ENCODE assay signal across 10 cellular contexts in the genomic region with DNA sequence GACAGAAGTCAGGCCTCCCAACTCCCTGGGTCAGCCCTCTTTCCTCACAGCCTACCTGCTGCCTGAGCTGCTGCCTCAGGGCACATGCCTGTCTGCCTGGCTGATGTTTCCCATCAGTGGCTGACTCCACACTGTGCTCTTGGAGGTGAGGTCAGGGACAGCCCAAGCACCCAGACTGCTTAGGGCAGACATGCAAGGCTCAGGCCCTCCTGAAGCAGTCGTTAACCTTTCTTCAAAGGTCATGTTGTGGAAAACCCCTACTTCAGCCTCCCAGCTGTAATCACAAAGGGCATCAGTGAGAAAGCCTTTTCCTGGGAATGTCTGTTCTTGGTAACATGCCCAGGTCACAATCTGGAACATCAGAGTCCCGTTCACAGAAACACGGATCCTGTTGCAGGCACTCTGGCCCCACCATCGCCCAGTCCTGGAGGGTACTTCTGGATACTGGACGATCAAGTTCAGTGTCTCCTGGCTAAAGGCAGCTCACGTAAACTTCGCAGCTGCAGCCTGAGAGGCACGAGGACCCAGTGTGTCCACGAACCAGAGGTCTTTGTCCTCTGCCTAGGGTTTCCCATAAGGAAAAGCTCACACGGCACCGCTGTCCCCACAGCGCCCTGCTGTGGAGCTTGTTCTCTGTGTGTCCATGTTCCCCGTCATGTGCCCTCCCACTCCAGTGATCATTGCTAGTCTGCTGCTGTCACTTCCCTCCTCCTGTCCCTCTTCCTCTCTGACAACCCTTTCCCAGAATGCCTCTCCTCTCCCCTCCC. TPM values are rescaled to one million over a fixed set of nuclear protein-coding genes. Genes with fewer than 3 reads are reported as not detected.
DNase-seq lines count a peak whose midpoint lies in the region; ATAC-seq and TF ChIP-seq lines count a peak whose summit lies in the region.
"Had no signal": no experiment of that assay in that cellular context is flagged by ENCODE, and none has a peak within 500 bp of the region (broad histone marks: within the 10 kb centered on the region; RNA-seq: fewer than 3 reads in every experiment).

No MANE protein-coding gene starts in this region.

- H3K27ac ChIP-seq in mammary epithelial cell (ENCODE audit: insufficient read depth, low read depth, low read length) (no peak overlapping the region), transverse colon (peak overlapping the region; percentile 33 to 49 (median 40))
- H3K27ac ChIP-seq: esophagus muscularis mucosa had no signal

- 59% methylated on average over 5 of the region's 13 CpGs for WGBS in mammary epithelial cell (ENCODE audit: low coverage, missing lambda C conversion rate)
- 49% methylated on average over 13 of the region's 13 CpGs; no CpG with 5 or more reads in 1 of the 2 donors for WGBS in transverse colon (ENCODE audit: low coverage in 1 of 2), 2 donors

- H4K20me1 ChIP-seq in mammary epithelial cell (ENCODE audit: insufficient read depth, low read length), result no peaks in the 10 kb centered on the region

- dilution Hi-C loops in mammary epithelial cell (cut with HindIII; ENCODE audit: low sequenced_read_pairs), result no loop called here

- H3K9me3 ChIP-seq in mammary epithelial cell (replicated peaks; ENCODE audit: insufficient read depth, low read length) (no peaks in the 10 kb centered on the region), transverse colon (no peaks in the 10 kb centered on the region)
- H3K9me3 ChIP-seq: esophagus muscularis mucosa had no signal

- TF ChIP-seq EP300 in transverse colon (IDR thresholded peaks at IDR 0.05; ENCODE audit: low read depth), result no peak

- CTCF ChIA-PET in mammary epithelial cell (lab: Charles Lee; ENCODE audit: low non-redundant PET), result no interaction called here

- intact Hi-C loops in mammary epithelial cell (cut with micrococcal nuclease) (no loop called here), transverse colon (cut with DNase I; ENCODE audit: low total_unique reads) (no loop called here)

- H3K36me3 ChIP-seq in mammary epithelial cell (ENCODE audit: insufficient read depth, low read length) (no peaks in the 10 kb centered on the region), transverse colon (no peaks in the 10 kb centered on the region)
- H3K36me3 ChIP-seq: esophagus muscularis mucosa had no signal

- H3K79me2 ChIP-seq in mammary epithelial cell (ENCODE audit: insufficient read depth, low read length), result no peaks in the 10 kb centered on the region

- no peak overlapping the region for H3K9ac ChIP-seq in mammary epithelial cell (ENCODE audit: insufficient read depth, low read length)

- H3K4me3 ChIP-seq in mammary epithelial cell (replicated peaks in 1 of 3; ENCODE audit: insufficient read depth in 1 of 3, low read depth in 2 of 3, low read length in 3 of 3), result no peak overlapping the region
- no peak overlapping the region for H3K4me3 ChIP-seq in transverse colon
- H3K4me3 ChIP-seq: esophagus muscularis mucosa had no signal

- in situ Hi-C loops in mammary epithelial cell (cut with MboI; ENCODE audit: low sequenced_read_pairs in 2 of 2) (no loop called here), transverse colon (cut with MboI; ENCODE audit: low pct_ligation_motif_present in 1 of 4, low pct_unique_long_range_greater_than_20kb in 1 of 4, low sequenced_read_pairs in 3 of 4) (no loop called here)

- no peak overlapping the region for H3K4me2 ChIP-seq in mammary epithelial cell (ENCODE audit: insufficient read depth, low read depth, low read length)

- H3K27me3 ChIP-seq in mammary epithelial cell (ENCODE audit: insufficient read depth, low read length) (no peaks in the 10 kb centered on the region), transverse colon (no peaks in the 10 kb centered on the region)
- H3K27me3 ChIP-seq: esophagus muscularis mucosa had no signal

- ATAC-seq in left lobe of liver, result peak; percentile 91
- no peak for ATAC-seq in HG02938 (IDR thresholded peaks at IDR 0.05; ENCODE audit: unreplicated experiment)
- ATAC-seq in GM21423 (IDR thresholded peaks at IDR 0.05; ENCODE audit: unreplicated experiment), result no peak
- ATAC-seq in HG03520 (IDR thresholded peaks at IDR 0.05; ENCODE audit: unreplicated experiment), result no peak

- BruUV-seq in mammary epithelial cell (replicated peaks; lab: Mats Ljungman, UMichigan), result no TSS peak

- peaks cover 22% of the 10 kb centered on the region for H3K4me1 ChIP-seq in mammary epithelial cell (ENCODE audit: insufficient read depth, low read length)
- peaks cover 7 to 20% (median 8%) of the 10 kb centered on the region in 4 donors for H3K4me1 ChIP-seq in transverse colon

- DNase-seq in NCI-H2227 (lab: John Stamatoyannopoulos, UW; ENCODE audit: unreplicated experiment), result peak; percentile 6
- no peak for DNase-seq in NCI-H2227 treated with DMSO at 0.1 percent for 48 hours (lab: John Stamatoyannopoulos, UW)
- peak; percentile 87 for DNase-seq in mammary epithelial cell
- DNase-seq in left lobe of liver (ENCODE audit: low spot score), result peak; percentile 77
- no peak for DNase-seq in transverse colon
- DNase-seq: 8988T had no signal

- no peak overlapping the region for H2AFZ ChIP-seq in mammary epithelial cell (ENCODE audit: low read depth, low read length)

- TF ChIP-seq CTCF in mammary epithelial cell (conservative IDR thresholded peaks at IDR 0.05 in 1 of 2, IDR thresholded peaks at IDR 0.05 in 1 of 2; ENCODE audit: extremely low read depth in 1 of 2, insufficient read depth in 1 of 2, low read depth in 1 of 2, low read length in 2 of 2), result no peak
- no peak for TF ChIP-seq CTCF in transverse colon (IDR thresholded peaks at IDR 0.05)

- no peak for TF ChIP-seq POLR2A in transverse colon (IDR thresholded peaks at IDR 0.05)

RNA-seq across cellular contexts. Expression of gene GNAO1, which starts 54.9 kb away (rescaled TPM):
- total RNA-seq in mammary epithelial cell (under 1 TPM in 1 of 2 donors, not detected in 1; 0.38 TPM), left lobe of liver (24.4 TPM), transverse colon (10 to 100 TPM in 3 of 4 donors, 1 to 10 TPM in 1; 7.3 to 25.4 (median 11.3) TPM)
- 0.19 TPM for polyA plus RNA-seq in mammary epithelial cell
- 19.9 TPM for polyA minus RNA-seq in mammary epithelial cell

Comparison
In these comparisons a context has a peak if more than half of its experiments do, and no peak if none do; other contexts are left out.
1. DNase-seq: peak in NCI-H2227 (single experiment), mammary epithelial cell (single experiment) and left lobe of liver (single experiment); none in NCI-H2227 treated with DMSO at 0.1 percent for 48 hours (single experiment) and transverse colon (single experiment).
2. RNA of gene GNAO1, which starts 54.9 kb away (total RNA-seq): 24.4 TPM in left lobe of liver (single experiment) and 7.3 to 25.4 TPM in transverse colon; 0.38 TPM in mammary epithelial cell; every median in the first group is over 4 times any median in the second.